In the genomic region with DNA sequence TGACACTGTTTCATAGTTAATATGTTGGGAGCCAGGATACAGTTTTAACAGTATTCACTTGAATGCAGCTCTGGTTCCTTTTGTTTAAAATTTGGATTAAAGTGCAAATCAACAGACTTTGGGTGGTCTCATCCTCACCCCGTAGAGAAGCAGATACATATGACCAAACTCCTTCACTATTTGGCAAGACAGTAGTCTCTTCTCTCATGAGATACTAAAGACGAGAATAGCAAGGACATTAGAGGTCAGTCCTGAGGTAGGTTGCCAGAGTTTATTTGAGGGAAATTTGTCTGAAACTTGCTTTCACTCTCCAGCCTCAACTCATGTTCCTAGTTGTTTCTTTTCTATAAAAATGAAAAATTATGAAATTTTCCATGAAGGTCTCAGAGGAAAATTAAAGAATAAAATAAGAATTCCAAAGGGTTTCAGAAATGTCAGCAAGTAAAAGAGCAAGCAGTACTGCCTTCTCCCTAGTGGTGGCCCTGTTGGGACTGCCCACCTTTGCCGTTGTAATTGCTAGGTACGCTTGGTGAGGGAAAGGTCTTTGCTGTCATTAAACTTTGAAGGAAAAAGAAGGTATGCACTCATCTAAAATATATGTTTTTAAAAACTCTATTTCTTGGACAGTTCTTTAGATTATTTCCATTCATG, we compare ENCODE assay signal across 12 cellular contexts.
A peak's percentile ranks its signal among the peaks of the same experiment; 100 is the strongest.
DNase-seq lines count a peak whose midpoint lies in the region; ATAC-seq lines count a peak whose summit lies in the region.
"Had no signal": no experiment of that assay in that cellular context is flagged by ENCODE, and none has a peak within 500 bp of the region (broad histone marks: within the 10 kb centered on the region; RNA-seq: fewer than 3 reads in every experiment).

No MANE protein-coding gene starts in this region.

- H3K4me1 ChIP-seq in HUES48 (ENCODE audit: control insufficient read depth, insufficient read depth, low read length) (peaks cover 62% of the 10 kb centered on the region), iPS-18a (ENCODE audit: control insufficient read depth, low read depth, low read length) (peaks cover 64% of the 10 kb centered on the region), stomach smooth muscle (ENCODE audit: control insufficient read depth, insufficient read depth, low read length) (peaks cover 40% of the 10 kb centered on the region)

- H3K9ac ChIP-seq in HUES48 (ENCODE audit: low read depth, low read length) (peak overlapping the region; percentile 0; the same call in 1 of the 2 replicates), iPS-18a (ENCODE audit: low read length) (peak overlapping the region; percentile 43), stomach smooth muscle (ENCODE audit: low read length in 2 of 2) (peak overlapping the region; percentile 29 to 46)

- no peak for DNase-seq in GOT3 (lab: John Stamatoyannopoulos, UW)
- no peak for DNase-seq in KG1 (lab: John Stamatoyannopoulos, UW)
- DNase-seq: activated CD4-positive, alpha-beta T cell treated with anti-CD3 and anti-CD28 coated beads, Interleukin-2, amount 10 ng/mL, durations not matched to agents 7 days and 5 days; GF-D8; SIG-M5 had no signal

- no peaks in the 10 kb centered on the region for H3K27me3 Mint-ChIP-seq in activated T-helper 17 cell treated with anti-CD3 and anti-CD28 coated beads, Interleukin-2, amount 50 U/mL, for 72 hours
- H3K27me3 Mint-ChIP-seq: activated CD4-positive, alpha-beta T cell treated with anti-CD3 and anti-CD28 coated beads, Interleukin-2, amount 10 ng/mL, durations not matched to agents 7 days and 5 days had no signal

- H3K4me3 Mint-ChIP-seq in activated T-helper 17 cell treated with anti-CD3 and anti-CD28 coated beads, Interleukin-2, amount 50 U/mL, for 72 hours, result no peak overlapping the region
- H3K4me3 Mint-ChIP-seq: activated CD4-positive, alpha-beta T cell treated with anti-CD3 and anti-CD28 coated beads, Interleukin-2, amount 10 ng/mL, durations not matched to agents 7 days and 5 days had no signal

- H3K27ac Mint-ChIP-seq in activated T-helper 17 cell treated with anti-CD3 and anti-CD28 coated beads, Interleukin-2, amount 50 U/mL, for 72 hours, result no peak overlapping the region
- H3K27ac Mint-ChIP-seq: activated CD4-positive, alpha-beta T cell treated with anti-CD3 and anti-CD28 coated beads, Interleukin-2, amount 10 ng/mL, durations not matched to agents 7 days and 5 days had no signal

- H3K27me3 ChIP-seq in HUES48 (ENCODE audit: control insufficient read depth, insufficient read depth, low read length), result no peaks in the 10 kb centered on the region
- H3K27me3 ChIP-seq in iPS-18a (ENCODE audit: control insufficient read depth, insufficient read depth, low read length), result no peaks in the 10 kb centered on the region
- no peaks in the 10 kb centered on the region for H3K27me3 ChIP-seq in stomach smooth muscle (ENCODE audit: control insufficient read depth in 1 of 2, insufficient read depth in 2 of 2, low read length in 2 of 2)
- H3K27me3 ChIP-seq: adrenal gland had no signal

- H3K9me3 Mint-ChIP-seq in activated T-helper 17 cell treated with anti-CD3 and anti-CD28 coated beads, Interleukin-2, amount 50 U/mL, for 72 hours, result no peaks in the 10 kb centered on the region
- H3K9me3 Mint-ChIP-seq: activated CD4-positive, alpha-beta T cell treated with anti-CD3 and anti-CD28 coated beads, Interleukin-2, amount 10 ng/mL, durations not matched to agents 7 days and 5 days had no signal

- H3K4me3 ChIP-seq in HUES48 (ENCODE audit: low read depth, low read length) (peak overlapping the region; percentile 38; the same call in 1 of the 2 replicates), iPS-18a (ENCODE audit: low read length) (peak overlapping the region; percentile 42), stomach smooth muscle (ENCODE audit: low read length in 2 of 2) (peak overlapping the region in 1 of 2 donors; percentile 35)
- H3K4me3 ChIP-seq: adrenal gland had no signal

- peak overlapping the region; percentile 90 for H3K27ac ChIP-seq in HUES48 (ENCODE audit: low read depth, low read length)
- H3K27ac ChIP-seq in cingulate gyrus (ENCODE audit: low read depth, low read length), result peak overlapping the region; percentile 66
- H3K27ac ChIP-seq in iPS-18a (ENCODE audit: low read length), result peak overlapping the region; percentile 60
- peak overlapping the region; percentile 85 for H3K27ac ChIP-seq in stomach smooth muscle (ENCODE audit: low read length)

- H3K36me3 Mint-ChIP-seq in activated T-helper 17 cell treated with anti-CD3 and anti-CD28 coated beads, Interleukin-2, amount 50 U/mL, for 72 hours (ENCODE audit: low read depth), result no peaks in the 10 kb centered on the region

- H3K36me3 ChIP-seq in HUES48 (ENCODE audit: control insufficient read depth, insufficient read depth, low read length), result no peaks in the 10 kb centered on the region
- no peaks in the 10 kb centered on the region for H3K36me3 ChIP-seq in iPS-18a (ENCODE audit: control insufficient read depth, low read depth, low read length)
- no peaks in the 10 kb centered on the region for H3K36me3 ChIP-seq in stomach smooth muscle (ENCODE audit: control insufficient read depth in 2 of 2, insufficient read depth in 2 of 2, low read length in 2 of 2)
- H3K36me3 ChIP-seq: adrenal gland had no signal

- no peak for ATAC-seq in activated T-helper 17 cell treated with anti-CD3 and anti-CD28 coated beads, Interleukin-2, amount 50 U/mL, for 72 hours (replicated peaks)
- ATAC-seq in GM21528 (IDR thresholded peaks at IDR 0.05; ENCODE audit: low FRiP score, unreplicated experiment), result no peak

- H3K4me1 Mint-ChIP-seq in activated T-helper 17 cell treated with anti-CD3 and anti-CD28 coated beads, Interleukin-2, amount 50 U/mL, for 72 hours, result peaks cover 3% of the 10 kb centered on the region
- H3K4me1 Mint-ChIP-seq: activated CD4-positive, alpha-beta T cell treated with anti-CD3 and anti-CD28 coated beads, Interleukin-2, amount 10 ng/mL, durations not matched to agents 7 days and 5 days had no signal

- H3K9me3 ChIP-seq in HUES48 (ENCODE audit: control insufficient read depth, insufficient read depth, low read length) (no peaks in the 10 kb centered on the region), iPS-18a (ENCODE audit: control insufficient read depth, low read depth, low read length) (no peaks in the 10 kb centered on the region), stomach smooth muscle (ENCODE audit: control insufficient read depth in 2 of 2, low read length in 2 of 2) (no peaks in the 10 kb centered on the region)
- H3K9me3 ChIP-seq: adrenal gland had no signal
